ENCODE assay signal across 1 cellular context in genomic region chr5:140166911-140167310, GRCh38.
TF ChIP-seq lines count a peak whose summit lies in the region.

No MANE protein-coding gene starts in this region.

TF ChIP-seq in GM12878, 131 proteins besides CTCF, POLR2A, EP300 and RAD21:
- TF ChIP-seq ESRRA (IDR thresholded peaks at IDR 0.05; ENCODE audit: low read length) (no peak), SPI1 (IDR thresholded peaks at IDR 0.05; ENCODE audit: borderline replicate concordance, insufficient read depth, low read depth, low read length) (peak; percentile 73), RELB (IDR thresholded peaks at IDR 0.05; ENCODE audit: low read depth) (0 out of 2 replicates have a peak, but pooled peaks have one; percentile 18), TBL1XR1 (IDR thresholded peaks at IDR 0.05; ENCODE audit: low read depth, low read length) (no peak), RUNX3 (IDR thresholded peaks at IDR 0.05; ENCODE audit: low read length) (peak; percentile 26; the same call in 1 of the 2 replicates), CREB1 (IDR thresholded peaks at IDR 0.05; ENCODE audit: low read depth) (0 out of 2 replicates have a peak, but pooled peaks have one; percentile 48), IKZF1 (conservative IDR thresholded peaks at IDR 0.05) (peak; percentile 41), IKZF2 (IDR thresholded peaks at IDR 0.05) (peak in 1 of 2 experiments; percentile 19; a peak in 1 of 4 replicates), PKNOX1 (IDR thresholded peaks at IDR 0.05) (no peak), REST (IDR thresholded peaks at IDR 0.05; ENCODE audit: low read depth, low read length) (no peak), NFIC (IDR thresholded peaks at IDR 0.05; ENCODE audit: low read depth, low read length) (peak; percentile 59; the same call in 1 of the 2 replicates)
